ENCODE assay signal across 27 cellular contexts in the genomic region with DNA sequence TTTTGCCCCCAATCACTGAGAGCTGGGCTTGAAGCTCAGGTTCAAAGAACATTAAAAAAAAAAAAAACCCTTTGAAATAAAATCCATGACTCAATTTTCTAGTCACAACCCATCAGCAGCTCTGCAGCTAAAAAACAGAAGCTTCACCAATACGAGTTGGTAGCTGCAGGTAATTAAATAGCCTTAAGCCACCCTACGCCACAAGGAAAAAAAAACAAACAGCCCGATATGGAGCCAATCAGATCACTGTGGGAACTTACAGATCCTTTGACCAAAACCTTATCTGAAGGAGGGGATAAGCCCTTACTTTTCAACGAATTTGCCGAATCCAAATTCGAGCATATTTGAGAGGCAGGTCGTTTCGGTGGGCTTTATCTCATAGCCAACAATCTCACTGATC.
"Had no signal": no experiment of that assay in that cellular context is flagged by ENCODE, and none has a peak within 500 bp of the region (broad histone marks: within the 10 kb centered on the region; RNA-seq: fewer than 3 reads in every experiment).

No MANE protein-coding gene starts in this region.

- H3K36me3 Mint-ChIP-seq: mesothelial cell of epicardium; naive B cell; natural killer cell; stimulated activated naive B cell treated with anti-CD40 and anti-IgM and Interleukin-4, amounts not matched to agents 10 μg/mL and 1 μg/mL and 100 μg/mL, for 72 hours had no signal

- H3K9me3 ChIP-seq: left lung, lower lobe of right lung, pancreas, psoas muscle, right atrium auricular region, stomach, testis, thyroid gland, transverse colon, upper lobe of left lung, vagina had no signal

- H3K27ac ChIP-seq: left lung, lower lobe of right lung, pancreas, psoas muscle, right atrium auricular region, skin epidermis, stomach, testis, thyroid gland, transverse colon, upper lobe of left lung, vagina had no signal

- H3K4me3 ChIP-seq: left lung, lower lobe of right lung, pancreas, psoas muscle, right atrium auricular region, skin epidermis, stomach, testis, thyroid gland, transverse colon, upper lobe of left lung, vagina had no signal

- H3K27me3 ChIP-seq: left lung, pancreas, right atrium auricular region, stomach, testis, thyroid gland, transverse colon, upper lobe of left lung, vagina had no signal

- H3K9me3 Mint-ChIP-seq: mesothelial cell of epicardium; naive B cell; natural killer cell; nephron progenitor cell; stimulated activated naive B cell treated with anti-CD40 and anti-IgM and Interleukin-4, amounts not matched to agents 10 μg/mL and 1 μg/mL and 100 μg/mL, for 72 hours had no signal

- H3K27me3 Mint-ChIP-seq: naive B cell had no signal

- ATAC-seq: left cardiac atrium; left lung; lower lobe of right lung; natural killer cell; pancreas; psoas muscle; sciatic nerve; stimulated activated naive B cell treated with anti-CD40 and anti-IgM and Interleukin-4, amounts not matched to agents 10 μg/mL and 1 μg/mL and 100 μg/mL, for 72 hours; stimulated activated naive CD8-positive, alpha-beta T cell treated with anti-CD3 and anti-CD28 coated beads, Interleukin-15, Interleukin-2, amounts not matched to agents 100 U/mL and 50 U/mL, for 24 hours had no signal

- H3K4me1 ChIP-seq: left lung, lower lobe of right lung, pancreas, psoas muscle, right atrium auricular region, stomach, testis, thyroid gland, upper lobe of left lung had no signal

- H3K4me3 Mint-ChIP-seq: mesothelial cell of epicardium; naive B cell; natural killer cell; nephron progenitor cell; stimulated activated naive B cell treated with anti-CD40 and anti-IgM and Interleukin-4, amounts not matched to agents 10 μg/mL and 1 μg/mL and 100 μg/mL, for 72 hours had no signal

- DNase-seq: kidney glomerular epithelial cell; left cardiac atrium; left lung; lower lobe of right lung; mammary epithelial cell; mesendoderm; naive B cell; natural killer cell; nephron progenitor cell; pancreas; psoas muscle; stimulated activated CD4-positive, alpha-beta T cell treated with anti-CD3 and anti-CD28 coated beads, Interleukin-12 subunit alpha, Interleukin-12 subunit beta, amount 100 ng/mL, for 4 hours; stimulated activated CD4-positive, alpha-beta T cell treated with anti-CD3 and anti-CD28 coated beads, Interleukin-15, amount 100 ng/mL, for 24 hours; stimulated activated CD4-positive, alpha-beta T cell treated with anti-CD3 and anti-CD28 coated beads, Interleukin-2, amount 100 ng/mL, for 24 hours; stimulated activated CD4-positive, alpha-beta T cell treated with anti-CD3 and anti-CD28 coated beads, Interleukin-4, amount 100 ng/mL, for 1 hour; stimulated activated naive B cell treated with anti-CD40 and anti-IgM and Interleukin-4, amounts not matched to agents 10 μg/mL and 1 μg/mL and 100 μg/mL, for 72 hours; stimulated activated naive CD8-positive, alpha-beta T cell treated with anti-CD3 and anti-CD28 coated beads, Interleukin-15, Interleukin-2, amounts not matched to agents 100 U/mL and 50 U/mL, for 24 hours; stomach; testis; thyroid gland; transverse colon; upper lobe of left lung had no signal

- H3K27ac Mint-ChIP-seq: mesothelial cell of epicardium; naive B cell; natural killer cell; nephron progenitor cell; stimulated activated naive B cell treated with anti-CD40 and anti-IgM and Interleukin-4, amounts not matched to agents 10 μg/mL and 1 μg/mL and 100 μg/mL, for 72 hours had no signal

- H3K36me3 ChIP-seq: left lung, lower lobe of right lung, pancreas, right atrium auricular region, stomach, thyroid gland, transverse colon, upper lobe of left lung, vagina had no signal

- H3K4me1 Mint-ChIP-seq: naive B cell, natural killer cell, nephron progenitor cell had no signal
